25 cellular contexts compared by ENCODE assay signal in the genomic region with DNA sequence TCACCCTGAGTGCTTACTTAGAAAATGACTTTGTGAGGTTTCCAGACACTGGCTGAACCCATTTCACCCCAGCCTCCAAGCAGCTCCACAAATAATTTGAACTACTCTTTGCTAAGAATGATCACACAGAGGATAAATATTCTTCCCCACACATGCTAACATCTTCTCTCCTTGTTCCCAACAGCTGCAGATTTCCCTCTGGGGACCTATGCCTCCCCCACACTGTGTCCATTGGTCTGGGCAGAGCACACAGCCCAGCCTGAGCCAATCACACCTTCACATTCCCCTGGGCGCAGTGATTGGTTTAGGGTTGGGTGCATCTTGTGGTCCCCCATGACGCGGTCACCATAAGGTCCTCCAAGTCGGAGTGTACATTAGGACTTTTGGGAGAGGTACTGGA. TPM values are rescaled to one million over a fixed set of nuclear protein-coding genes. Genes with fewer than 3 reads are reported as not detected.
"Had no signal": no experiment of that assay in that cellular context is flagged by ENCODE, and none has a peak within 500 bp of the region (broad histone marks: within the 10 kb centered on the region; RNA-seq: fewer than 3 reads in every experiment).

No MANE protein-coding gene starts in this region.

- H3K27me3 ChIP-seq: MG63 had no signal

- H3K4me1 ChIP-seq: SJSA1 had no signal

- H3K27ac ChIP-seq: SJSA1 had no signal

- H3K9me3 ChIP-seq: MG63, SJSA1 had no signal

- DNase-seq: KBM-7, MG63, NCI-H1092, NCI-H1105 treated with DMSO at 0.1 percent for 48 hours, NCI-H1417 treated with DMSO at 0.1 percent for 48 hours, NCI-H146, NCI-H1694 treated with DMSO at 0.1 percent for 48 hours, NCI-H1930, NCI-H2081 treated with DMSO at 0.1 percent for 48 hours, NCI-H2171, NCI-H226, NCI-H446, NCI-H510A, NCI-H524 treated with DMSO at 0.1 percent for 48 hours, NCI-H69, NCI-H774, PC-3, SHP77 treated with DMSO at 0.1 percent for 48 hours had no signal

- ATAC-seq: Panc1, PC-3, Right ventricle myocardium inferior had no signal

- H3K36me3 ChIP-seq: MG63, SJSA1 had no signal

- H3K4me3 ChIP-seq: MG63, SJSA1, SK-N-MC had no signal

RNA-seq across cellular contexts. Expression of gene SDR9C7, which starts 6.9 kb away (rescaled TPM):
- total RNA-seq: HT-29, OCI-LY7, PC-3, Right ventricle myocardium inferior, RPMI7951, SJSA1 had no signal

RNA-seq across cellular contexts. Expression of gene RDH16, which starts 30.1 kb away (rescaled TPM):
- total RNA-seq: HT-29, Right ventricle myocardium inferior, RPMI7951 had no signal
